8 cellular contexts compared by ENCODE assay signal in the genomic region with DNA sequence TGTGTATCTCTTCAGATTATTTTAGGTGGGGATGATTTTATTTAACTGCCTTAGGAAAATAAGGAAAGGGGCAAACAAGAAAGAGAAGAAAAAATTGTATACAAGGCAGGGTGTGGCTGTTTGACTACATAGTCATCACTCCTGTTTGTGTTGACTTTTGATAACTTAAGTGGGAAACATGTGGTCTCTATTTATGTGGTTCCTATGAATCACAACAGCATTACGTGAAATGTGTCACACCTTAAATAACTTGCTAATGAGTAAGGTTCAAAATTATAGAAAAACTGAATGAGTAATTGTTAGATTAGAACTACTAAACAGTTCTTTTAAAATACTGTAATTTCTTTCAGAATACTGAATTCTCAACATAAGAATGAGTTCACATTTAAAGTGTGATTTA.
A peak's percentile ranks its signal among the peaks of the same experiment; 100 is the strongest.
DNase-seq lines count a peak whose midpoint lies in the region; ATAC-seq lines count a peak whose summit lies in the region.

No MANE protein-coding gene starts in this region.

- ATAC-seq in GM18520 (IDR thresholded peaks at IDR 0.05; ENCODE audit: unreplicated experiment) = peak; percentile 42
- peak; percentile 98 for ATAC-seq in esophagus mucosa
- no peak for ATAC-seq in HG03159 (IDR thresholded peaks at IDR 0.05; ENCODE audit: unreplicated experiment)

- DNase-seq in RPMI7951 (ENCODE audit: low read depth) (peak; percentile 61), pulmonary artery endothelial cell (ENCODE audit: low read depth, low spot score) (peak; percentile 39), foreskin melanocyte (no peak), head of caudate nucleus (no peak), T-helper 9 cell (no peak)

- intact Hi-C loops in head of caudate nucleus (cut with DNase I) = no loop called here

Comparison
In these comparisons a context has a peak if more than half of its experiments do, and no peak if none do; other contexts are left out.
1. DNase-seq: peak in RPMI7951 (single experiment) and pulmonary artery endothelial cell (single experiment); none in foreskin melanocyte (single experiment), head of caudate nucleus (0 of 42) and T-helper 9 cell (single experiment).